In the genomic region with DNA sequence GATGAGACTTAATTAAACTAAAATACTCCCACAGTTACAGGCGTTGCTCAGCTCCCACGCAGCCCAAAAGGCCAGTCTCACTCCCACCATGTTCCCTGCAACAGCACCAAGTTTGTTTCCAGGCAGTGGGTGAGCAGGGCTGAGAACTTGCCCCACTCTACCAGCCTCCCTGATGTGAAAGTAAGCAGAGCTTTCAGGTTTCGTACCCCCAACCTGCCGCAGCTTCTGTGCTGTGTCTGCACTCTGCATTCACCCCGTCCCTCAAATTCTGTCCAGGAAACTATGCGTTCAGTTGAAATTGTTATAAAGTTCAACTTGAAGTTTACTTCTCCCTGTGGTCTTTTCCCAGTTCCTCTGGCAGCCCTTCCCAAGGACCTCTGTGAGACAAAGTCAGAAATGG, we compare ENCODE assay signal across 8 cellular contexts.
"Had no signal": no experiment of that assay in that cellular context is flagged by ENCODE, and none has a peak within 500 bp of the region (broad histone marks: within the 10 kb centered on the region; RNA-seq: fewer than 3 reads in every experiment).

No MANE protein-coding gene starts in this region.

- H3K27ac ChIP-seq: HL-60, KMS-11 had no signal

- ATAC-seq: HepG2, K562 had no signal

- DNase-seq: IMR-90, KBM-7, KG1 had no signal

- H3K9ac ChIP-seq: KMS-11 had no signal

- FAIRE-seq: HepG2, HTR-8/SVneo, K562 had no signal

- H3K4me3 ChIP-seq: K562 had no signal

- H3K4me2 ChIP-seq: KMS-11 had no signal
